ENCODE assay signal across 1 cellular context in genomic region chr9:32572900-32573523, GRCh38.
TF ChIP-seq lines count a peak whose summit lies in the region.

Gene NDUFB6, minus strand, starts transcription at chr9:32573159. Its CDS starts 99 bp downstream, at chr9:32573060.

TF ChIP-seq in K562, 482 proteins besides CTCF, POLR2A, EP300 and RAD21 (continued from another document):
- TF ChIP-seq, protein P1, sequence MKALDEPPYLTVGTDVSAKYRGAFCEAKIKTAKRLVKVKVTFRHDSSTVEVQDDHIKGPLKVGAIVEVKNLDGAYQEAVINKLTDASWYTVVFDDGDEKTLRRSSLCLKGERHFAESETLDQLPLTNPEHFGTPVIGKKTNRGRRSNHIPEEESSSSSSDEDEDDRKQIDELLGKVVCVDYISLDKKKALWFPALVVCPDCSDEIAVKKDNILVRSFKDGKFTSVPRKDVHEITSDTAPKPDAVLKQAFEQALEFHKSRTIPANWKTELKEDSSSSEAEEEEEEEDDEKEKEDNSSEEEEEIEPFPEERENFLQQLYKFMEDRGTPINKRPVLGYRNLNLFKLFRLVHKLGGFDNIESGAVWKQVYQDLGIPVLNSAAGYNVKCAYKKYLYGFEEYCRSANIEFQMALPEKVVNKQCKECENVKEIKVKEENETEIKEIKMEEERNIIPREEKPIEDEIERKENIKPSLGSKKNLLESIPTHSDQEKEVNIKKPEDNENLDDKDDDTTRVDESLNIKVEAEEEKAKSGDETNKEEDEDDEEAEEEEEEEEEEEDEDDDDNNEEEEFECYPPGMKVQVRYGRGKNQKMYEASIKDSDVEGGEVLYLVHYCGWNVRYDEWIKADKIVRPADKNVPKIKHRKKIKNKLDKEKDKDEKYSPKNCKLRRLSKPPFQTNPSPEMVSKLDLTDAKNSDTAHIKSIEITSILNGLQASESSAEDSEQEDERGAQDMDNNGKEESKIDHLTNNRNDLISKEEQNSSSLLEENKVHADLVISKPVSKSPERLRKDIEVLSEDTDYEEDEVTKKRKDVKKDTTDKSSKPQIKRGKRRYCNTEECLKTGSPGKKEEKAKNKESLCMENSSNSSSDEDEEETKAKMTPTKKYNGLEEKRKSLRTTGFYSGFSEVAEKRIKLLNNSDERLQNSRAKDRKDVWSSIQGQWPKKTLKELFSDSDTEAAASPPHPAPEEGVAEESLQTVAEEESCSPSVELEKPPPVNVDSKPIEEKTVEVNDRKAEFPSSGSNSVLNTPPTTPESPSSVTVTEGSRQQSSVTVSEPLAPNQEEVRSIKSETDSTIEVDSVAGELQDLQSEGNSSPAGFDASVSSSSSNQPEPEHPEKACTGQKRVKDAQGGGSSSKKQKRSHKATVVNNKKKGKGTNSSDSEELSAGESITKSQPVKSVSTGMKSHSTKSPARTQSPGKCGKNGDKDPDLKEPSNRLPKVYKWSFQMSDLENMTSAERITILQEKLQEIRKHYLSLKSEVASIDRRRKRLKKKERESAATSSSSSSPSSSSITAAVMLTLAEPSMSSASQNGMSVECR (CRISPR knock-in tag; IDR thresholded peaks at IDR 0.05), result peak; percentile 27; the same call in 1 of the 2 replicates
- peak in 1 of 2 experiments; percentile 44; a peak in 1 of 4 replicates for TF ChIP-seq TEAD1 (CRISPR knock-in tag; IDR thresholded peaks at IDR 0.05)
- TF ChIP-seq, protein P2, sequence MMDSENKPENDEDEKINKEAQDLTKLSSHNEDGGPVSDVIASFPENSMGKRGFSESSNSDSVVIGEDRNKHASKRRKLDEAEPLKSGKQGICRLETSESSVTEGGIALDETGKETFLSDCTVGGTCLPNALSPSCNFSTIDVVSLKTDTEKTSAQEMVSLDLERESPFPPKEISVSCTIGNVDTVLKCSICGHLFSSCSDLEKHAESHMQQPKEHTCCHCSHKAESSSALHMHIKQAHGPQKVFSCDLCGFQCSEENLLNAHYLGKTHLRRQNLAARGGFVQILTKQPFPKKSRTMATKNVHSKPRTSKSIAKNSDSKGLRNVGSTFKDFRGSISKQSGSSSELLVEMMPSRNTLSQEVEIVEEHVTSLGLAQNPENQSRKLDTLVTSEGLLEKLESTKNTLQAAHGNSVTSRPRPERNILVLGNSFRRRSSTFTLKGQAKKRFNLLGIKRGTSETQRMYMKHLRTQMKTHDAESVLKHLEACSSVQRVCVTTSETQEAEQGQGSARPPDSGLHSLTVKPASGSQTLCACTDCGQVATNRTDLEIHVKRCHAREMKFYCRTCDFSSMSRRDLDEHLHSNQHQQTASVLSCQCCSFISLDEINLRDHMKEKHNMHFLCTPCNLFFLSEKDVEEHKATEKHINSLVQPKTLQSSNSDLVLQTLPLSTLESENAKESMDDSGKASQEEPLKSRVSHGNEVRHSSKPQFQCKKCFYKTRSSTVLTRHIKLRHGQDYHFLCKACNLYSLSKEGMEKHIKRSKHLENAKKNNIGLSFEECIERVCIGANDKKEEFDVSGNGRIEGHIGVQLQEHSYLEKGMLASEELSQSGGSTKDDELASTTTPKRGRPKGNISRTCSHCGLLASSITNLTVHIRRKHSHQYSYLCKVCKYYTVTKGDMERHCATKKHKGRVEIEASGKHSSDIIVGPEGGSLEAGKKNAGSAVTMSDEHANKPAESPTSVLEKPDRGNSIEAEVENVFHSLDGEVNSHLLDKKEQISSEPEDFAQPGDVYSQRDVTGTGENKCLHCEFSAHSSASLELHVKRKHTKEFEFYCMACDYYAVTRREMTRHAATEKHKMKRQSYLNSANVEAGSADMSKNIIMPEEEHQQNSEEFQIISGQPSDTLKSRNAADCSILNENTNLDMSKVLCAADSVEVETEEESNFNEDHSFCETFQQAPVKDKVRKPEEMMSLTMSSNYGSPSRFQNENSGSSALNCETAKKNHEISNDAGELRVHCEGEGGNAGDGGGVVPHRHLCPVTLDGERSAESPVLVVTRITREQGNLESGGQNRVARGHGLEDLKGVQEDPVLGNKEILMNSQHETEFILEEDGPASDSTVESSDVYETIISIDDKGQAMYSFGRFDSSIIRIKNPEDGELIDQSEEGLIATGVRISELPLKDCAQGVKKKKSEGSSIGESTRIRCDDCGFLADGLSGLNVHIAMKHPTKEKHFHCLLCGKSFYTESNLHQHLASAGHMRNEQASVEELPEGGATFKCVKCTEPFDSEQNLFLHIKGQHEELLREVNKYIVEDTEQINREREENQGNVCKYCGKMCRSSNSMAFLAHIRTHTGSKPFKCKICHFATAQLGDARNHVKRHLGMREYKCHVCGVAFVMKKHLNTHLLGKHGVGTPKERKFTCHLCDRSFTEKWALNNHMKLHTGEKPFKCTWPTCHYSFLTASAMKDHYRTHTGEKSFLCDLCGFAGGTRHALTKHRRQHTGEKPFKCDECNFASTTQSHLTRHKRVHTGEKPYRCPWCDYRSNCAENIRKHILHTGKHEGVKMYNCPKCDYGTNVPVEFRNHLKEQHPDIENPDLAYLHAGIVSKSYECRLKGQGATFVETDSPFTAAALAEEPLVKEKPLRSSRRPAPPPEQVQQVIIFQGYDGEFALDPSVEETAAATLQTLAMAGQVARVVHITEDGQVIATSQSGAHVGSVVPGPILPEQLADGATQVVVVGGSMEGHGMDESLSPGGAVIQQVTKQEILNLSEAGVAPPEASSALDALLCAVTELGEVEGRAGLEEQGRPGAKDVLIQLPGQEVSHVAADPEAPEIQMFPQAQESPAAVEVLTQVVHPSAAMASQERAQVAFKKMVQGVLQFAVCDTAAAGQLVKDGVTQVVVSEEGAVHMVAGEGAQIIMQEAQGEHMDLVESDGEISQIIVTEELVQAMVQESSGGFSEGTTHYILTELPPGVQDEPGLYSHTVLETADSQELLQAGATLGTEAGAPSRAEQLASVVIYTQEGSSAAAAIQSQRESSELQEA (IDR thresholded peaks at IDR 0.05; ENCODE audit: low read depth), result no peak
